In genomic region chr4:26322349-26322748, GRCh38 we compare ENCODE assay signal across 8 cellular contexts. TPM values are rescaled to one million over a fixed set of nuclear protein-coding genes. Genes with fewer than 3 reads are reported as not detected.
DNase-seq lines count a peak whose midpoint lies in the region; ATAC-seq and TF ChIP-seq lines count a peak whose summit lies in the region.

No MANE protein-coding gene starts in this region.

- intact Hi-C loops in esophagus muscularis mucosa (cut with DNase I) (loop anchor here (5.0 kb wide), 2 partner anchors 240 to 295 kb away; no protein-coding TSS in a partner anchor), psoas muscle (cut with DNase I) (loop anchor here in 1 of 2 donors (10.0 kb wide), 2 partner anchors 262 to 398 kb away; partner anchors contain the start of gene TBC1D19)

- H3K4me3 Mint-ChIP-seq in GM23338: peak overlapping the region; percentile 97

- H3K27me3 ChIP-seq in GM23338 (ENCODE audit: insufficient read depth) (no peaks in the 10 kb centered on the region), esophagus muscularis mucosa (no peaks in the 10 kb centered on the region), psoas muscle (ENCODE audit: insufficient read depth in 3 of 3, low read length in 2 of 3) (no peaks in the 10 kb centered on the region)

- peaks cover 44% of the 10 kb centered on the region for H4K20me1 ChIP-seq in GM23338 (replicated peaks; ENCODE audit: insufficient read depth)

- H3K27me3 Mint-ChIP-seq in GM23338 (ENCODE audit: insufficient read depth, low read depth, poor library complexity): peaks cover 12% of the 10 kb centered on the region

- H3K36me3 ChIP-seq in GM23338 (ENCODE audit: insufficient read depth) (no peaks in the 10 kb centered on the region), esophagus muscularis mucosa (no peaks in the 10 kb centered on the region), psoas muscle (ENCODE audit: insufficient read depth in 1 of 2, low read depth in 1 of 2) (no peaks in the 10 kb centered on the region)

- peak overlapping the region; percentile 90; the same call in 1 of the 2 replicates for H3K27ac Mint-ChIP-seq in GM23338

- ATAC-seq in GM23338 (no peak), psoas muscle (no peak), HG02884 (IDR thresholded peaks at IDR 0.05; ENCODE audit: unreplicated experiment) (no peak), HG02840 (IDR thresholded peaks at IDR 0.05; ENCODE audit: low FRiP score, unreplicated experiment) (no peak)

- H3K4me2 ChIP-seq in GM23338: peak overlapping the region; percentile 81

- peaks cover 13% of the 10 kb centered on the region for H3F3A ChIP-seq in GM23338 (replicated peaks; ENCODE audit: low read depth)

- DNase-seq in GM23338 (ENCODE audit: low spot score): no peak
- peak; percentile 55 for DNase-seq in RKO (ENCODE audit: low spot score)
- no peak for DNase-seq in esophagus muscularis mucosa (ENCODE audit: extremely low spot score)
- no peak for DNase-seq in psoas muscle
- no peak for DNase-seq in OCI-M2 (lab: John Stamatoyannopoulos, UW; ENCODE audit: unreplicated experiment)
- DNase-seq in SHP77 (lab: John Stamatoyannopoulos, UW): no peak

- peaks cover 68% of the 10 kb centered on the region for H3K79me2 ChIP-seq in GM23338 (replicated peaks; ENCODE audit: insufficient read depth)

- no peaks in the 10 kb centered on the region for H3K9me3 ChIP-seq in esophagus muscularis mucosa
- no peaks in the 10 kb centered on the region for H3K9me3 ChIP-seq in psoas muscle

- H3K27ac ChIP-seq in GM23338 (ENCODE audit: low read depth): peak overlapping the region; percentile 92
- H3K27ac ChIP-seq in esophagus muscularis mucosa (replicated peaks in 1 of 4): peak overlapping the region in 2 of 4 donors; percentile 95 to 98
- no peak overlapping the region for H3K27ac ChIP-seq in psoas muscle

- peaks cover 9% of the 10 kb centered on the region for H3K9me3 Mint-ChIP-seq in GM23338

- H3K4me1 ChIP-seq in GM23338 (ENCODE audit: insufficient read depth) (peaks cover 52% of the 10 kb centered on the region), esophagus muscularis mucosa (peaks cover 25 to 58% (median 42%) of the 10 kb centered on the region in 4 donors), psoas muscle (peaks cover 35% of the 10 kb centered on the region)

- peaks cover 36% of the 10 kb centered on the region for H3K4me1 Mint-ChIP-seq in GM23338

- TF ChIP-seq POLR2A in esophagus muscularis mucosa (IDR thresholded peaks at IDR 0.05; ENCODE audit: low read depth): no peak

- H3K4me3 ChIP-seq in GM23338: peak overlapping the region; percentile 94
- H3K4me3 ChIP-seq in esophagus muscularis mucosa: peak overlapping the region; percentile 66 to 86 (median 82)
- peak overlapping the region; percentile 76 for H3K4me3 ChIP-seq in psoas muscle

- no peak overlapping the region for H2AFZ ChIP-seq in GM23338

- 38% methylated on average over 7 of the region's 7 CpGs for WGBS in esophagus muscularis mucosa
- WGBS in psoas muscle, 3 donors: 34 to 41% (median 38%) methylated on average over 7 of the region's 7 CpGs

- no peaks in the 10 kb centered on the region for H3K9me2 ChIP-seq in GM23338 (ENCODE audit: insufficient read depth)

- no peak for TF ChIP-seq EP300 in esophagus muscularis mucosa (IDR thresholded peaks at IDR 0.05)

- no peak for TF ChIP-seq CTCF in GM23338 (conservative IDR thresholded peaks at IDR 0.05; ENCODE audit: low read depth in 2 of 2)
- no peak for TF ChIP-seq CTCF in esophagus muscularis mucosa (IDR thresholded peaks at IDR 0.05)
- no peak for TF ChIP-seq CTCF in psoas muscle (IDR thresholded peaks at IDR 0.05)

- peaks cover 8% of the 10 kb centered on the region; the same call in 2 of the 3 replicates for H3K36me3 Mint-ChIP-seq in GM23338 (ENCODE audit: low read depth)

TF ChIP-seq in GM23338, 12 proteins besides CTCF, POLR2A, EP300 and RAD21 (continues in another document):
- TF ChIP-seq, protein P1, sequence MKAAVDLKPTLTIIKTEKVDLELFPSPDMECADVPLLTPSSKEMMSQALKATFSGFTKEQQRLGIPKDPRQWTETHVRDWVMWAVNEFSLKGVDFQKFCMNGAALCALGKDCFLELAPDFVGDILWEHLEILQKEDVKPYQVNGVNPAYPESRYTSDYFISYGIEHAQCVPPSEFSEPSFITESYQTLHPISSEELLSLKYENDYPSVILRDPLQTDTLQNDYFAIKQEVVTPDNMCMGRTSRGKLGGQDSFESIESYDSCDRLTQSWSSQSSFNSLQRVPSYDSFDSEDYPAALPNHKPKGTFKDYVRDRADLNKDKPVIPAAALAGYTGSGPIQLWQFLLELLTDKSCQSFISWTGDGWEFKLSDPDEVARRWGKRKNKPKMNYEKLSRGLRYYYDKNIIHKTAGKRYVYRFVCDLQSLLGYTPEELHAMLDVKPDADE (IDR thresholded peaks at IDR 0.05): no peak
- TF ChIP-seq CREB1 (CRISPR knock-in tag; IDR thresholded peaks at IDR 0.05; ENCODE audit: low read depth): no peak
- no peak for TF ChIP-seq NANOG (IDR thresholded peaks at IDR 0.05; ENCODE audit: borderline replicate concordance)
- no peak for TF ChIP-seq EZH2phosphoT487 (IDR thresholded peaks at IDR 0.05; ENCODE audit: unreplicated experiment)
- TF ChIP-seq STAT1 (IDR thresholded peaks at IDR 0.05; ENCODE audit: unreplicated experiment): no peak
- no peak for TF ChIP-seq ZNF462 (CRISPR knock-in tag; IDR thresholded peaks at IDR 0.05)
- no peak for TF ChIP-seq ZNF114 (CRISPR knock-in tag; IDR thresholded peaks at IDR 0.05)
- TF ChIP-seq ZNF331 (CRISPR knock-in tag; IDR thresholded peaks at IDR 0.05; ENCODE audit: low read depth): no peak
- no peak for TF ChIP-seq JUNB (IDR thresholded peaks at IDR 0.05; ENCODE audit: unreplicated experiment)

RNA-seq across cellular contexts. Expression of gene RBPJ, which starts 1.5 kb away (rescaled TPM):
- total RNA-seq in GM23338 (2014; rRNA removed; shearing (Covaris generic)): 205 and 212 TPM in 2 replicates
- 457 and 461 TPM in 2 replicates for polyA plus RNA-seq in GM23338 (2016; fragmentation: Nextera tagmentation; extraction: Ambion mirVana)
- 10 to 100 TPM; 49.7 to 75.2 (median 60.8) TPM for total RNA-seq in esophagus muscularis mucosa
- 10 to 100 TPM; 28.8 to 44.4 (median 37.6) TPM for total RNA-seq in psoas muscle
- 10 to 100 TPM; 10.6 to 27.4 (median 14.9) TPM for polyA plus RNA-seq in psoas muscle
